ENCODE assay signal across 13 cellular contexts in genomic region chr10:78804356-78805032, GRCh38.
DNase-seq lines count a peak whose midpoint lies in the region; ATAC-seq and TF ChIP-seq lines count a peak whose summit lies in the region.
"Had no signal": no experiment of that assay in that cellular context is flagged by ENCODE, and none has a peak within 500 bp of the region (broad histone marks: within the 10 kb centered on the region; RNA-seq: fewer than 3 reads in every experiment).

No MANE protein-coding gene starts in this region.

- H3K79me2 ChIP-seq in Karpas-422 (ENCODE audit: low read length) = no peaks in the 10 kb centered on the region

- H3K4me1 ChIP-seq in Karpas-422 (ENCODE audit: low read length) = no peaks in the 10 kb centered on the region

- CTCF ChIA-PET in activated CD4-positive, alpha-beta T cell treated with anti-CD3 and anti-CD28 coated beads for 36 hours (lab: Charles Lee) = no interaction called here

- no peak overlapping the region for H2AFZ ChIP-seq in Karpas-422 (ENCODE audit: low read length)

- ATAC-seq in HG02610 (IDR thresholded peaks at IDR 0.05; ENCODE audit: unreplicated experiment) = no peak
- ATAC-seq in activated CD4-positive, alpha-beta T cell treated with anti-CD3 and anti-CD28 coated beads for 36 hours = no peak

- intact Hi-C loops in activated CD4-positive, alpha-beta T cell treated with anti-CD3 and anti-CD28 coated beads for 36 hours (cut with DNase I, micrococcal nuclease) = no loop called here

- H3K9me3 Mint-ChIP-seq in nephron = no peaks in the 10 kb centered on the region
- no peaks in the 10 kb centered on the region for H3K9me3 Mint-ChIP-seq in type B pancreatic cell
- no peaks in the 10 kb centered on the region for H3K9me3 Mint-ChIP-seq in activated CD4-positive, alpha-beta T cell treated with anti-CD3 and anti-CD28 coated beads for 36 hours (ENCODE audit: low read depth)
- H3K9me3 Mint-ChIP-seq: activated B cell treated with CpG ODN at 0.5 μM for 24 hours, naive B cell had no signal

- no peak overlapping the region for H3K27ac ChIP-seq in Karpas-422 (ENCODE audit: low read length)

- H3K27me3 Mint-ChIP-seq in nephron (ENCODE audit: low read depth) = peaks cover 17% of the 10 kb centered on the region
- H3K27me3 Mint-ChIP-seq in type B pancreatic cell = peaks cover 15% of the 10 kb centered on the region
- peaks cover 2% of the 10 kb centered on the region for H3K27me3 Mint-ChIP-seq in activated CD4-positive, alpha-beta T cell treated with anti-CD3 and anti-CD28 coated beads for 36 hours

- no peak for TF ChIP-seq CTCF in nephron (IDR thresholded peaks at IDR 0.05; ENCODE audit: unreplicated experiment in 3 of 3)
- no peak for TF ChIP-seq CTCF in type B pancreatic cell (conservative IDR thresholded peaks at IDR 0.05)

- H3K36me3 ChIP-seq in Karpas-422 (ENCODE audit: insufficient read depth, low read length) = no peaks in the 10 kb centered on the region

- H3K36me3 Mint-ChIP-seq in nephron (ENCODE audit: low read depth) (no peaks in the 10 kb centered on the region), type B pancreatic cell (no peaks in the 10 kb centered on the region)
- H3K36me3 Mint-ChIP-seq in activated CD4-positive, alpha-beta T cell treated with anti-CD3 and anti-CD28 coated beads for 36 hours (ENCODE audit: low read depth) = no peaks in the 10 kb centered on the region
- H3K36me3 Mint-ChIP-seq: naive B cell had no signal

- no peaks in the 10 kb centered on the region for H3K27me3 ChIP-seq in Karpas-422 (ENCODE audit: low read length)

- no peak overlapping the region for H3K9ac ChIP-seq in Karpas-422 (ENCODE audit: low read length)

- H3K27ac Mint-ChIP-seq in nephron (peak overlapping the region; percentile 97 to 99 (median 97)), type B pancreatic cell (peak overlapping the region; percentile 37)
- H3K27ac Mint-ChIP-seq in activated CD4-positive, alpha-beta T cell treated with anti-CD3 and anti-CD28 coated beads for 36 hours = no peak overlapping the region
- H3K27ac Mint-ChIP-seq: activated B cell treated with CpG ODN at 0.5 μM for 24 hours had no signal

- no peak overlapping the region for H3K4me3 ChIP-seq in Karpas-422 (ENCODE audit: low read length)

- no peaks in the 10 kb centered on the region for H4K20me1 ChIP-seq in Karpas-422 (ENCODE audit: insufficient read depth, low read depth, low read length)

- no peak overlapping the region for H3K4me2 ChIP-seq in Karpas-422 (ENCODE audit: low read depth, low read length, poor library complexity, severe bottlenecking)

- POLR2A ChIA-PET in activated CD4-positive, alpha-beta T cell treated with anti-CD3 and anti-CD28 coated beads for 36 hours (lab: Charles Lee) = no interaction called here

- DNase-seq in RPMI7951 (ENCODE audit: low read depth) (peak; percentile 47), globus pallidus (ENCODE audit: low spot score) (peak; percentile 25), type B pancreatic cell (ENCODE audit: extremely low spot score, unreplicated experiment) (no peak), Karpas-422 (no peak), SKM-1 (lab: John Stamatoyannopoulos, UW; ENCODE audit: unreplicated experiment) (no peak)
- no peak for DNase-seq in activated CD4-positive, alpha-beta T cell treated with anti-CD3 and anti-CD28 coated beads for 36 hours
- DNase-seq: activated B cell treated with CpG ODN at 0.5 μM for 24 hours, activated T-cell treated with anti-CD3 and anti-CD28 coated beads for 4 hours, naive B cell, NCI-H1092, NCI-H510A treated with DMSO at 0.1 percent for 48 hours had no signal

- no peaks in the 10 kb centered on the region for H3K9me3 ChIP-seq in Karpas-422 (ENCODE audit: low read length)

- H3K4me3 Mint-ChIP-seq in nephron (no peak overlapping the region), type B pancreatic cell (peak overlapping the region; percentile 37)
- no peak overlapping the region for H3K4me3 Mint-ChIP-seq in activated CD4-positive, alpha-beta T cell treated with anti-CD3 and anti-CD28 coated beads for 36 hours
- H3K4me3 Mint-ChIP-seq: activated B cell treated with CpG ODN at 0.5 μM for 24 hours had no signal

- no peaks in the 10 kb centered on the region for H3K9me2 ChIP-seq in Karpas-422 (replicated peaks; ENCODE audit: insufficient read depth, low read length)

- H3K4me1 Mint-ChIP-seq in nephron (peaks cover 71% of the 10 kb centered on the region), type B pancreatic cell (ENCODE audit: unreplicated experiment) (peaks cover 58% of the 10 kb centered on the region)
- no peaks in the 10 kb centered on the region for H3K4me1 Mint-ChIP-seq in activated CD4-positive, alpha-beta T cell treated with anti-CD3 and anti-CD28 coated beads for 36 hours
- H3K4me1 Mint-ChIP-seq: activated B cell treated with CpG ODN at 0.5 μM for 24 hours, naive B cell had no signal

Comparison
In these comparisons a context has a peak if more than half of its experiments do, and no peak if none do; other contexts are left out.
1. DNase-seq: peak in RPMI7951 (single experiment) and globus pallidus (single experiment); none in type B pancreatic cell (single experiment), Karpas-422 (single experiment), SKM-1 (single experiment) and activated CD4-positive, alpha-beta T cell treated with anti-CD3 and anti-CD28 coated beads for 36 hours (single experiment).